Comparison of ENCODE assay signal across 20 cellular contexts in genomic region chr22:44818727-44819126, GRCh38.
"Had no signal": no experiment of that assay in that cellular context is flagged by ENCODE, and none has a peak within 500 bp of the region (broad histone marks: within the 10 kb centered on the region; RNA-seq: fewer than 3 reads in every experiment).

No MANE protein-coding gene starts in this region.

- H3K36me3 Mint-ChIP-seq: stimulated activated naive B cell treated with anti-CD40 and anti-IgM and Interleukin-4, amounts not matched to agents 10 μg/mL and 1 μg/mL and 100 μg/mL, for 72 hours had no signal

- H3K4me1 Mint-ChIP-seq: mesothelial cell of epicardium; naive B cell; stimulated activated naive B cell treated with anti-CD40 and anti-IgM and Interleukin-4, amounts not matched to agents 10 μg/mL and 1 μg/mL and 100 μg/mL, for 72 hours had no signal

- H3K27me3 Mint-ChIP-seq: stimulated activated naive CD8-positive, alpha-beta T cell treated with anti-CD3 and anti-CD28 coated beads, Interleukin-15, Interleukin-2, amounts not matched to agents 100 ng/mL and 50 ng/mL, for 24 hours had no signal

- H3K4me3 ChIP-seq: left lung, mucosa of descending colon, ovary, skin epidermis, suprapubic skin, vagina had no signal

- ATAC-seq: effector memory CD8-positive, alpha-beta T cell; left lung; mucosa of descending colon; stimulated activated naive B cell treated with anti-CD40 and anti-IgM and Interleukin-4, amounts not matched to agents 10 μg/mL and 1 μg/mL and 100 μg/mL, for 72 hours had no signal

- H3K27ac Mint-ChIP-seq: effector memory CD8-positive, alpha-beta T cell; mesothelial cell of epicardium; naive B cell; nephron progenitor cell; stimulated activated naive B cell treated with anti-CD40 and anti-IgM and Interleukin-4, amounts not matched to agents 10 μg/mL and 1 μg/mL and 100 μg/mL, for 72 hours; stimulated activated naive CD8-positive, alpha-beta T cell treated with anti-CD3 and anti-CD28 coated beads, Interleukin-15, Interleukin-2, amounts not matched to agents 100 ng/mL and 50 ng/mL, for 24 hours had no signal

- H3K36me3 ChIP-seq: left lung, ovary, suprapubic skin, vagina had no signal

- H3K4me1 ChIP-seq: left lung, vagina had no signal

- H3K27ac ChIP-seq: left lung, ovary, skin epidermis, suprapubic skin, vagina had no signal

- H3K4me3 Mint-ChIP-seq: effector memory CD8-positive, alpha-beta T cell; mesothelial cell of epicardium; naive B cell; nephron progenitor cell; stimulated activated naive B cell treated with anti-CD40 and anti-IgM and Interleukin-4, amounts not matched to agents 10 μg/mL and 1 μg/mL and 100 μg/mL, for 72 hours; stimulated activated naive CD8-positive, alpha-beta T cell treated with anti-CD3 and anti-CD28 coated beads, Interleukin-15, Interleukin-2, amounts not matched to agents 100 ng/mL and 50 ng/mL, for 24 hours had no signal

- H3K9me3 ChIP-seq: left lung, mucosa of descending colon, ovary, suprapubic skin, vagina had no signal

- H3K9me3 Mint-ChIP-seq: effector memory CD8-positive, alpha-beta T cell; stimulated activated naive B cell treated with anti-CD40 and anti-IgM and Interleukin-4, amounts not matched to agents 10 μg/mL and 1 μg/mL and 100 μg/mL, for 72 hours; stimulated activated naive CD8-positive, alpha-beta T cell treated with anti-CD3 and anti-CD28 coated beads, Interleukin-15, Interleukin-2, amounts not matched to agents 100 ng/mL and 50 ng/mL, for 24 hours had no signal

- H3K27me3 ChIP-seq: ovary, suprapubic skin, vagina had no signal

- DNase-seq: cerebellar nuclear complex; cortex of kidney; effector memory CD8-positive, alpha-beta T cell; head of caudate nucleus; mesenchymal stem cell; naive B cell; nephron progenitor cell; occipital lobe; ovary; stimulated activated CD4-positive, alpha-beta T cell treated with anti-CD3 and anti-CD28 coated beads, Interleukin-15, amount 100 ng/mL, for 24 hours; stimulated activated CD4-positive, alpha-beta T cell treated with anti-CD3 and anti-CD28 coated beads, Interleukin-2, amount 100 ng/mL, for 48 hours; stimulated activated naive B cell treated with anti-CD40 and anti-IgM and Interleukin-4, amounts not matched to agents 10 μg/mL and 1 μg/mL and 100 μg/mL, for 72 hours; trophoblast cell had no signal
